18 cellular contexts compared by ENCODE assay signal in genomic region chr21:31255846-31256395, GRCh38.
"Had no signal": no experiment of that assay in that cellular context is flagged by ENCODE, and none has a peak within 500 bp of the region (broad histone marks: within the 10 kb centered on the region; RNA-seq: fewer than 3 reads in every experiment).

No MANE protein-coding gene starts in this region.

- DNase-seq: activated B cell treated with CpG ODN at 0.5 μM for 24 hours; activated CD4-positive, alpha-beta T cell treated with anti-CD3 and anti-CD28 coated beads, Interleukin-2, amount 10 ng/mL, durations not matched to agents 24 days and 14 days; activated CD8-positive, alpha-beta memory T cell treated with anti-CD3 and anti-CD28 coated beads, Interleukin-2, amount 50 U/mL, for 4 hours; activated CD8-positive, alpha-beta T cell treated with anti-CD3 and anti-CD28 coated beads, Interleukin-2, amount 10 ng/mL, durations not matched to agents 7 days and 5 days; activated gamma-delta T cell; activated T-cell treated with anti-CD3 and anti-CD28 coated beads, Interleukin-2, amount 50 U/mL, for 48 hours; amniotic stem cell; body of pancreas; effector CD4-positive, alpha-beta T cell; esophagus squamous epithelium; hippocampal formation; left ventricle myocardium superior; mucosa of descending colon; stimulated activated CD4-positive, alpha-beta T cell treated with anti-CD3 and anti-CD28 coated beads, Interleukin-15, amount 100 ng/mL, for 24 hours; stimulated activated CD4-positive, alpha-beta T cell treated with anti-CD3 and anti-CD28 coated beads, Interleukin-4, amount 100 ng/mL, for 1 hour; stimulated activated naive B cell treated with anti-CD40 and anti-IgM and Interleukin-4, amounts not matched to agents 10 μg/mL and 1 μg/mL and 100 μg/mL, for 72 hours; thyroid gland had no signal

- H3K27me3 ChIP-seq: body of pancreas, esophagus squamous epithelium, thyroid gland had no signal

- H3K36me3 ChIP-seq: thyroid gland had no signal

- H3K4me1 ChIP-seq: body of pancreas, esophagus squamous epithelium, thyroid gland had no signal

- H3K4me3 ChIP-seq: body of pancreas, coronary artery, esophagus squamous epithelium, mucosa of descending colon, thyroid gland had no signal

- H3K9me3 ChIP-seq: body of pancreas, esophagus squamous epithelium, mucosa of descending colon, thyroid gland had no signal

- H3K27ac ChIP-seq: body of pancreas, coronary artery, esophagus squamous epithelium, thyroid gland had no signal
